Comparison of ENCODE assay signal across 29 cellular contexts in genomic region chr2:239495816-239496371, GRCh38.
"Had no signal": no experiment of that assay in that cellular context is flagged by ENCODE, and none has a peak within 500 bp of the region (broad histone marks: within the 10 kb centered on the region; RNA-seq: fewer than 3 reads in every experiment).

No MANE protein-coding gene starts in this region.

- H3K27me3 ChIP-seq: neutrophil, right atrium auricular region, sigmoid colon, testis, thyroid gland, upper lobe of right lung had no signal

- H3K4me1 Mint-ChIP-seq: immature natural killer cell; stimulated activated memory B cell treated with anti-CD40 and anti-IgM and Interleukin-4, amounts not matched to agents 10 μg/mL and 1 μg/mL and 100 μg/mL, for 72 hours; stimulated activated naive CD8-positive, alpha-beta T cell treated with anti-CD3 and anti-CD28 coated beads, Interleukin-15, amount 100 ng/mL, for 72 hours had no signal

- H3K9ac ChIP-seq: parathyroid adenoma had no signal

- FAIRE-seq: islet of Langerhans, small intestine, urothelium cell line had no signal

- H3K27ac ChIP-seq: left lung, lower lobe of right lung, parathyroid adenoma, psoas muscle, right atrium auricular region, sigmoid colon, spleen, testis, thyroid gland, transverse colon, upper lobe of right lung had no signal

- H3K36me3 Mint-ChIP-seq: immature natural killer cell; naive thymus-derived CD8-positive, alpha-beta T cell; stimulated activated memory B cell treated with anti-CD40 and anti-IgM and Interleukin-4, amounts not matched to agents 10 μg/mL and 1 μg/mL and 100 μg/mL, for 72 hours had no signal

- ATAC-seq: left cardiac atrium; psoas muscle; stimulated activated memory B cell treated with anti-CD40 and anti-IgM and Interleukin-4, amounts not matched to agents 10 μg/mL and 1 μg/mL and 100 μg/mL, for 72 hours; stimulated activated naive CD8-positive, alpha-beta T cell treated with anti-CD3 and anti-CD28 coated beads, Interleukin-15, amount 100 ng/mL, for 72 hours; upper lobe of right lung had no signal

- H3K9me3 ChIP-seq: heart left ventricle, left lung, lower lobe of right lung, neutrophil, psoas muscle, right atrium auricular region, sigmoid colon, spleen, testis, thyroid gland, transverse colon, upper lobe of right lung had no signal

- H3K27ac Mint-ChIP-seq: immature natural killer cell; stimulated activated memory B cell treated with anti-CD40 and anti-IgM and Interleukin-4, amounts not matched to agents 10 μg/mL and 1 μg/mL and 100 μg/mL, for 72 hours; stimulated activated naive CD8-positive, alpha-beta T cell treated with anti-CD3 and anti-CD28 coated beads, Interleukin-15, amount 100 ng/mL, for 72 hours had no signal

- DNase-seq: glutamatergic neuron; heart left ventricle; immature natural killer cell; left cardiac atrium; left lung; lower lobe of right lung; mammary epithelial cell; mesenchymal stem cell; occipital lobe; psoas muscle; sigmoid colon; small intestine; spleen; stimulated activated CD4-positive, alpha-beta T cell treated with anti-CD3 and anti-CD28 coated beads, Interleukin-2, amount 100 ng/mL, for 48 hours; stimulated activated CD4-positive, alpha-beta T cell treated with anti-CD3 and anti-CD28 coated beads, Interleukin-4, amount 100 ng/mL, for 4 hours; stimulated activated CD8-positive, alpha-beta memory T cell treated with anti-CD3 and anti-CD28 coated beads, Interleukin-4, amount 100 ng/mL, for 48 hours; stimulated activated naive CD4-positive, alpha-beta T cell treated with Interleukin-2 at 50 U/mL for 16 hours; stimulated activated naive CD8-positive, alpha-beta T cell treated with anti-CD3 and anti-CD28 coated beads, Interleukin-15, amount 100 ng/mL, for 72 hours; transverse colon; upper lobe of right lung had no signal

- H3K4me3 ChIP-seq: heart left ventricle, left lung, lower lobe of right lung, psoas muscle, right atrium auricular region, sigmoid colon, spleen, testis, thyroid gland, transverse colon, upper lobe of right lung had no signal

- H3K4me1 ChIP-seq: parathyroid adenoma had no signal

- H3K9me3 Mint-ChIP-seq: naive thymus-derived CD8-positive, alpha-beta T cell had no signal

- H3K4me3 Mint-ChIP-seq: immature natural killer cell; naive thymus-derived CD8-positive, alpha-beta T cell; stimulated activated memory B cell treated with anti-CD40 and anti-IgM and Interleukin-4, amounts not matched to agents 10 μg/mL and 1 μg/mL and 100 μg/mL, for 72 hours; stimulated activated naive CD8-positive, alpha-beta T cell treated with anti-CD3 and anti-CD28 coated beads, Interleukin-15, amount 100 ng/mL, for 72 hours had no signal

- H3K36me3 ChIP-seq: heart left ventricle, left lung, lower lobe of right lung, neutrophil, right atrium auricular region, sigmoid colon, spleen, thyroid gland, transverse colon, upper lobe of right lung had no signal
